In genomic region chr15:78007965-78008886, GRCh38 we compare ENCODE assay signal across 11 cellular contexts.
DNase-seq lines count a peak whose midpoint lies in the region; ATAC-seq and TF ChIP-seq lines count a peak whose summit lies in the region.
"Had no signal": no experiment of that assay in that cellular context is flagged by ENCODE, and none has a peak within 500 bp of the region (broad histone marks: within the 10 kb centered on the region; RNA-seq: fewer than 3 reads in every experiment).

No MANE protein-coding gene starts in this region.

- POLR2A ChIA-PET in PC-3 (lab: Charles Lee; ENCODE audit: unreplicated experiment), result no interaction called here

- peaks cover 3% of the 10 kb centered on the region; the same call in 1 of the 2 replicates for H3K36me3 ChIP-seq in PC-3 (ENCODE audit: low read depth, low read length)

- no TSS peak for BruUV-seq in PC-3 (replicated peaks; lab: Mats Ljungman, UMichigan)

- H3K79me2 ChIP-seq in PC-3 (ENCODE audit: low read length), result no peaks in the 10 kb centered on the region

- H2AFZ ChIP-seq in PC-3 (ENCODE audit: low read length), result no peak overlapping the region

- H3F3A ChIP-seq in PC-3 (ENCODE audit: low read length, unreplicated experiment), result no peaks in the 10 kb centered on the region

- H3K9ac ChIP-seq in PC-3 (ENCODE audit: low read length), result no peak overlapping the region

- no peaks in the 10 kb centered on the region for H3K9me2 ChIP-seq in PC-3 (replicated peaks; ENCODE audit: low read length)

- H3K4me3 ChIP-seq in AG10803 (ENCODE audit: low read length) (no peak overlapping the region), PC-3 (ENCODE audit: low read length) (no peak overlapping the region), fibroblast of pulmonary artery (replicated peaks; ENCODE audit: low read depth, low read length) (no peak overlapping the region)

- peak overlapping the region; percentile 40 for H3K4me2 ChIP-seq in PC-3 (ENCODE audit: low read length)

- no peaks in the 10 kb centered on the region for H3K9me3 ChIP-seq in PC-3 (ENCODE audit: low read length)

- no peak for TF ChIP-seq CTCF in AG10803 (conservative IDR thresholded peaks at IDR 0.05; ENCODE audit: low read length)
- TF ChIP-seq CTCF in PC-3 (conservative IDR thresholded peaks at IDR 0.05; ENCODE audit: low read depth, low read length), result no peak
- TF ChIP-seq CTCF in fibroblast of pulmonary artery (IDR thresholded peaks at IDR 0.05; ENCODE audit: low read length, missing control alignments), result no peak

- CTCF ChIA-PET in PC-3 (lab: Charles Lee), result no interaction called here

- H3K27ac ChIP-seq in PC-3 (ENCODE audit: low read length), result peak overlapping the region; percentile 55

- ATAC-seq in PC-3, result peak; percentile 83
- no peak for ATAC-seq in HG03039 (IDR thresholded peaks at IDR 0.05; ENCODE audit: unreplicated experiment)
- ATAC-seq in GM18868 (IDR thresholded peaks at IDR 0.05; ENCODE audit: unreplicated experiment), result no peak
- ATAC-seq in HG03521 (IDR thresholded peaks at IDR 0.05; ENCODE audit: unreplicated experiment), result no peak

- intact Hi-C loops in PC-3 (cut with micrococcal nuclease), result loop anchor here (5.0 to 10.0 kb wide), 2 partner anchors 41 to 67 kb away; partner anchors contain the start of gene TBC1D2B

- peaks cover 3% of the 10 kb centered on the region; the same call in 1 of the 2 replicates for H4K20me1 ChIP-seq in PC-3 (ENCODE audit: low read length)

- H3K27me3 ChIP-seq in PC-3 (ENCODE audit: low read length), result no peaks in the 10 kb centered on the region

- peak; percentile 86 for DNase-seq in AG10803 (ENCODE audit: low read depth)
- DNase-seq in PC-3, result peak; percentile 75
- peak; percentile 78 for DNase-seq in fibroblast of pulmonary artery (ENCODE audit: low read depth)
- peak; percentile 27 for DNase-seq in non-pigmented ciliary epithelial cell (ENCODE audit: low read depth)
- no peak for DNase-seq in SKM-1 (lab: John Stamatoyannopoulos, UW; ENCODE audit: unreplicated experiment)
- DNase-seq: dermis blood vessel endothelial cell, DND-41, NCI-H524 treated with DMSO at 0.1 percent for 48 hours had no signal

- H3K4me1 ChIP-seq in PC-3 (ENCODE audit: insufficient read depth, low read length), result peaks cover 35% of the 10 kb centered on the region
